9 cellular contexts compared by ENCODE assay signal in genomic region chr14:68278568-68279436, GRCh38.
DNase-seq lines count a peak whose midpoint lies in the region; ATAC-seq and TF ChIP-seq lines count a peak whose summit lies in the region.
"Had no signal": no experiment of that assay in that cellular context is flagged by ENCODE, and none has a peak within 500 bp of the region (broad histone marks: within the 10 kb centered on the region; RNA-seq: fewer than 3 reads in every experiment).

No MANE protein-coding gene starts in this region.

- H3K36me3 ChIP-seq in cardiac muscle cell (no peaks in the 10 kb centered on the region), heart right ventricle (no peaks in the 10 kb centered on the region), vagina (no peaks in the 10 kb centered on the region)
- H3K36me3 ChIP-seq: lower lobe of right lung had no signal

- ATAC-seq in heart right ventricle = no peak
- ATAC-seq: lower lobe of right lung had no signal

- H3K4me1 ChIP-seq in cardiac muscle cell (ENCODE audit: low read depth) = peaks cover 22% of the 10 kb centered on the region
- peaks cover 0 to 34% (median 7%) of the 10 kb centered on the region in 9 donors for H3K4me1 ChIP-seq in heart right ventricle
- peaks cover 21% of the 10 kb centered on the region for H3K4me1 ChIP-seq in vagina

- intact Hi-C loops in heart right ventricle (cut with DNase I) = no loop called here
- intact Hi-C loops in vagina (cut with DNase I) = no loop called here

- no peaks in the 10 kb centered on the region for H3K27me3 Mint-ChIP-seq in activated naive CD8-positive, alpha-beta T cell treated with anti-CD3 and anti-CD28 coated beads for 36 hours

- peak in 1 of 2 donors; percentile 36 for DNase-seq in cardiac muscle cell (ENCODE audit: low read depth in 1 of 2, low spot score in 1 of 2)
- no peak for DNase-seq in heart right ventricle
- no peak for DNase-seq in activated naive CD8-positive, alpha-beta T cell treated with anti-CD3 and anti-CD28 coated beads for 36 hours
- peak; percentile 83 for DNase-seq in kidney tubule cell (ENCODE audit: low spot score)
- DNase-seq in vagina (ENCODE audit: extremely low spot score in 2 of 2) = peak in 1 of 2 donors; percentile 77
- no peak for DNase-seq in CD1c-positive myeloid dendritic cell (ENCODE audit: extremely low spot score)
- no peak for DNase-seq in DMS79 treated with DMSO at 0.1 percent for 48 hours (lab: John Stamatoyannopoulos, UW)
- no peak for DNase-seq in stimulated activated CD4-positive, alpha-beta T cell treated with anti-CD3 and anti-CD28 coated beads, Interleukin-2, amount 100 ng/mL, for 24 hours
- DNase-seq: lower lobe of right lung had no signal

- peaks cover 66% of the 10 kb centered on the region for H3K4me1 Mint-ChIP-seq in activated naive CD8-positive, alpha-beta T cell treated with anti-CD3 and anti-CD28 coated beads for 36 hours

- H3K4me3 Mint-ChIP-seq in activated naive CD8-positive, alpha-beta T cell treated with anti-CD3 and anti-CD28 coated beads for 36 hours = no peak overlapping the region

- H3K27ac ChIP-seq in cardiac muscle cell (peak overlapping the region; percentile 8), heart right ventricle (peak overlapping the region in 1 of 10 donors; percentile 0), vagina (peak overlapping the region; percentile 75)
- H3K27ac ChIP-seq: lower lobe of right lung had no signal

- H3K27ac Mint-ChIP-seq in activated naive CD8-positive, alpha-beta T cell treated with anti-CD3 and anti-CD28 coated beads for 36 hours = peak overlapping the region; percentile 31

- no peak for TF ChIP-seq POLR2A in vagina (IDR thresholded peaks at IDR 0.05)

- TF ChIP-seq CTCF in cardiac muscle cell (IDR thresholded peaks at IDR 0.05; ENCODE audit: low read depth, low read length) = no peak
- TF ChIP-seq CTCF in heart right ventricle (IDR thresholded peaks at IDR 0.05) = no peak
- TF ChIP-seq CTCF in vagina (IDR thresholded peaks at IDR 0.05) = no peak

- H3K4me3 ChIP-seq in cardiac muscle cell = no peak overlapping the region
- no peak overlapping the region for H3K4me3 ChIP-seq in heart right ventricle
- H3K4me3 ChIP-seq in vagina = no peak overlapping the region
- H3K4me3 ChIP-seq: lower lobe of right lung had no signal

- 92 to 97% methylated on average over 5 of the region's 5 CpGs for WGBS in heart right ventricle, 2 donors

- H3K27me3 ChIP-seq in cardiac muscle cell (no peaks in the 10 kb centered on the region), heart right ventricle (no peaks in the 10 kb centered on the region), vagina (no peaks in the 10 kb centered on the region)

- H3K9me3 ChIP-seq in cardiac muscle cell (ENCODE audit: low read depth) (no peaks in the 10 kb centered on the region), heart right ventricle (no peaks in the 10 kb centered on the region), vagina (no peaks in the 10 kb centered on the region)
- H3K9me3 ChIP-seq: lower lobe of right lung had no signal

- peaks cover 6% of the 10 kb centered on the region for H3K36me3 Mint-ChIP-seq in activated naive CD8-positive, alpha-beta T cell treated with anti-CD3 and anti-CD28 coated beads for 36 hours

- H3K9me3 Mint-ChIP-seq in activated naive CD8-positive, alpha-beta T cell treated with anti-CD3 and anti-CD28 coated beads for 36 hours = no peaks in the 10 kb centered on the region
